In the genomic region with DNA sequence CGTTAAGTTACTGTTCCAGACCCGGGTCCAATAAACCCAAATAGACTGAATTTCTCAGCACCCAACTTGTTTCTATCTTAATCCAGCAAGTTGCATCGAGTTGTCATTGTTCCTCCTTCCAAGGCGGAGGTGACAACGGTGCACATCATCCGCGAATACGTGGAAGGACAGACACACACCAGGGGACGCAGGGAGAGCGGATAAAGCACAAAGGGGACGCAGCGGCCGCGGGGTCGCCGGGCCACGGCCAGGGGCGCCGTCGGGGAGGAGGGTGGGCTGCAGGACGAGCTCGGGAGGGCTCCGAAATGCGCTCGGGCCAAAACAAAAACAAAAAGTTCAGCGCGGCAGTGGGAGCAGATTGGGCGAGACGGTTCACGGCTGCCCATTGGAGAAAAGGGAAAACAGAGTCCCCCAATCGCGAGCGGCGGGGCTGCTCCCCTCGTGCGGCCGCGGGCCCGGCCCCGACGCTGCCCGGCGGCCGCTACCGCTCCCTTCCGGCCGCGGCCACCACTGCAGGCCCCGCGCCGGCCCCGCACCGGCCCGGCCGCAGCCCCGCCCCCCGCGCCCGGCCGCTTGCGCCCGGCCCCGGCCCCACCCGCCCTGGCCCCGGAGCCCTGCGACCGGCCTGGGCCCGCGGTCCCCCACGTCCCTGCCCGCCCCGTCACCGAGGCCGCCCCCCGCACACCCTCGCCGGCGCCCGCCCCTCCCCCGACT, we compare ENCODE assay signal across 8 cellular contexts. TPM values are rescaled to one million over a fixed set of nuclear protein-coding genes. Genes with fewer than 3 reads are reported as not detected.
DNase-seq lines count a peak whose midpoint lies in the region; ATAC-seq and TF ChIP-seq lines count a peak whose summit lies in the region.

No MANE protein-coding gene starts in this region.

- H3K27ac Mint-ChIP-seq in HFFc6 = peak overlapping the region; percentile 89
- H3K27ac Mint-ChIP-seq in activated B cell treated with CpG ODN at 0.5 μM for 24 hours = peak overlapping the region; percentile 91

- TF ChIP-seq CTCF in HFFc6 (IDR thresholded peaks at IDR 0.05) (peak; percentile 44), activated B cell treated with CpG ODN at 0.5 μM for 24 hours (IDR thresholded peaks at IDR 0.05) (no peak)

- H3K4me1 Mint-ChIP-seq in HFFc6 (ENCODE audit: low read depth) (peaks cover 37% of the 10 kb centered on the region), activated B cell treated with CpG ODN at 0.5 μM for 24 hours (peaks cover 54% of the 10 kb centered on the region)

- H3K4me3 Mint-ChIP-seq in HFFc6 (peak overlapping the region; percentile 98), activated B cell treated with CpG ODN at 0.5 μM for 24 hours (peak overlapping the region; percentile 90)

- H3K9me3 Mint-ChIP-seq in HFFc6 = no peaks in the 10 kb centered on the region
- H3K9me3 Mint-ChIP-seq in activated B cell treated with CpG ODN at 0.5 μM for 24 hours = no peaks in the 10 kb centered on the region

- H3K27me3 Mint-ChIP-seq in HFFc6 (ENCODE audit: insufficient read depth) (peaks cover 7% of the 10 kb centered on the region), activated B cell treated with CpG ODN at 0.5 μM for 24 hours (no peaks in the 10 kb centered on the region)

- intact Hi-C loops in activated B cell treated with CpG ODN at 0.5 μM for 24 hours (cut with micrococcal nuclease) = loop anchor here (1.0 to 2.0 kb wide), 3 partner anchors 60 to 159 kb away; a partner anchor contains a TSS
- intact Hi-C loops in left colon (cut with DNase I, micrococcal nuclease) = no loop called here

- CTCF ChIA-PET in activated B cell treated with CpG ODN at 0.5 μM for 24 hours (lab: Charles Lee) = interaction anchor here (1.2 kb wide), 1 partner anchor 202 kb away, joined by 4 read pairs; a partner anchor contains a TSS

- peak overlapping the region; percentile 87 for H3K27ac ChIP-seq in cingulate gyrus (ENCODE audit: low read depth, low read length)

- DNase-seq in HFFc6 (peak; percentile 67), NCI-H2029 treated with DMSO at 0.1 percent for 48 hours (lab: John Stamatoyannopoulos, UW) (peak; percentile 15), activated B cell treated with CpG ODN at 0.5 μM for 24 hours (peak; percentile 54), left colon (peak; percentile 78)
- peak; percentile 38 to 53 for DNase-seq in stimulated activated CD4-positive, alpha-beta T cell treated with anti-CD3 and anti-CD28 coated beads, Interleukin-2, amount 100 ng/mL, for 48 hours

- ATAC-seq in activated B cell treated with CpG ODN at 0.5 μM for 24 hours (ENCODE audit: low read depth) (peak; percentile 67), left colon (peak; percentile 44), GM18870 (IDR thresholded peaks at IDR 0.05; ENCODE audit: unreplicated experiment) (no peak)

- H3K36me3 Mint-ChIP-seq in HFFc6 (ENCODE audit: low read depth) = no peaks in the 10 kb centered on the region
- peaks cover 4% of the 10 kb centered on the region for H3K36me3 Mint-ChIP-seq in activated B cell treated with CpG ODN at 0.5 μM for 24 hours (ENCODE audit: low read depth)

- POLR2A ChIA-PET in activated B cell treated with CpG ODN at 0.5 μM for 24 hours (lab: Charles Lee) = interaction anchor here (0.6 to 2.3 kb wide), 4 partner anchors 8 to 210 kb away, joined by 3 to 12 read pairs (median 7); a partner anchor contains a TSS

- peak overlapping the region; percentile 86 for H3K4me3 ChIP-seq in GM08714 (ENCODE audit: low read length)

RNA-seq across cellular contexts. Expression of a gene that starts 0.5 kb away (rescaled TPM):
- 10 to 100 TPM; 20.3 to 23.7 (median 22.4) TPM for total RNA-seq in HFFc6 (2021; fragmentation: NEBNext Ultra II Directional; extraction: Animal tissue kit (Norgen Biotek cat#: 25700))
- total RNA-seq in activated B cell treated with CpG ODN at 0.5 μM for 24 hours = 60.2 and 68.3 TPM in 2 replicates
- 10 to 100 TPM; 56.9 to 62.8 TPM for total RNA-seq in left colon

RNA-seq across cellular contexts. Expression of a gene that starts 59.2 kb away (rescaled TPM):
- total RNA-seq in HFFc6 (2021; fragmentation: NEBNext Ultra II Directional; extraction: Animal tissue kit (Norgen Biotek cat#: 25700)) = 100 to 1,000 TPM in 3 of 6 experiments, 10 to 100 TPM in 3; 88.4 to 126 (median 101) TPM
- total RNA-seq in activated B cell treated with CpG ODN at 0.5 μM for 24 hours (75.5 and 78.0 TPM in 2 replicates), left colon (10 to 100 TPM; 68.8 to 76.3 TPM)

Comparison
In these comparisons a context has a peak if more than half of its experiments do, and no peak if none do; other contexts are left out.
1. DNase-seq: peak in every context shown above with its lines; median percentile 78 in left colon; 67 in HFFc6; 54 in activated B cell treated with CpG ODN at 0.5 μM for 24 hours; 46 in stimulated activated CD4-positive, alpha-beta T cell treated with anti-CD3 and anti-CD28 coated beads, Interleukin-2, amount 100 ng/mL, for 48 hours; 15 in NCI-H2029 treated with DMSO at 0.1 percent for 48 hours.